In the genomic region with DNA sequence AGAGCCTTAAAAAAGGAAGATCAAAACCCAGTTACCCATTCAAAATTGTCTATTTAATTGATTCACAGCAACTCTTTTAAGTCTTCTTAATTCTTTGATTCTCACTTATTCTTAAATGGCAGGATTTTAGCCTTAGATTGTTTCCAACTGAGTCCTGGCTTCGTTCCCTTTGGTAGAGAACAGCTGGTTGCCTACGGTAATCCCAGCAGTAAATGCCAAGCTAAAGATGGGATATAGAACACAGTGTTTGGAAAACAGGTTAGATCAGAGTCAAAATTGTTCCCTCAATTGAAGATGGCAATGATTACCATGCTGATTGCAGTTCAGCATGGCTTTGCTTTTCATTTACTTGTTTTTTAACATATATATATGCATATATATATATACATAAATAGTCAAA, we compare ENCODE assay signal across 17 cellular contexts.
DNase-seq lines count a peak whose midpoint lies in the region; TF ChIP-seq lines count a peak whose summit lies in the region.
"Had no signal": no experiment of that assay in that cellular context is flagged by ENCODE, and none has a peak within 500 bp of the region (broad histone marks: within the 10 kb centered on the region; RNA-seq: fewer than 3 reads in every experiment).

No MANE protein-coding gene starts in this region.

- H3K4me3 Mint-ChIP-seq in Calu3 (ENCODE audit: low read depth, unreplicated experiment) (no peak overlapping the region), chondrocyte (ENCODE audit: unreplicated experiment) (no peak overlapping the region), neural crest cell (no peak overlapping the region), CD14-positive monocyte (no peak overlapping the region)
- H3K4me3 Mint-ChIP-seq: activated B cell treated with CpG ODN at 0.5 μM for 24 hours; activated CD8-positive, alpha-beta T cell treated with anti-CD3 and anti-CD28 coated beads, Interleukin-2, amount 10 ng/mL, durations not matched to agents 7 days and 5 days; effector memory CD8-positive, alpha-beta T cell; natural killer cell treated with Interleukin-12 subunit alpha and Interleukin-12 subunit beta and Interleukin-15 and Interleukin-18, amount 100 ng/mL, for 72 hours; T-helper 1 cell treated with Interleukin-12 subunit alpha and Interleukin-12 subunit beta and Interleukin-4 antibody, amounts not matched to agents 30 μg/mL and 1 μg/mL, for 36 hours had no signal

- H3K4me1 Mint-ChIP-seq in Calu3 (ENCODE audit: low read depth, unreplicated experiment) (peaks cover 8% of the 10 kb centered on the region), chondrocyte (ENCODE audit: low read depth) (peaks cover 16% of the 10 kb centered on the region), neural crest cell (peaks cover 11% of the 10 kb centered on the region), CD14-positive monocyte (no peaks in the 10 kb centered on the region)
- H3K4me1 Mint-ChIP-seq: activated B cell treated with CpG ODN at 0.5 μM for 24 hours had no signal

- intact Hi-C loops in Calu3 (cut with micrococcal nuclease; ENCODE audit: unreplicated experiment) (no loop called here), CD14-positive monocyte (cut with micrococcal nuclease) (no loop called here)

- H3K36me3 Mint-ChIP-seq in Calu3 (ENCODE audit: insufficient read depth, unreplicated experiment) (no peaks in the 10 kb centered on the region), chondrocyte (ENCODE audit: low read depth) (no peaks in the 10 kb centered on the region), neural crest cell (ENCODE audit: low read depth) (no peaks in the 10 kb centered on the region), CD14-positive monocyte (no peaks in the 10 kb centered on the region)
- H3K36me3 Mint-ChIP-seq: natural killer cell treated with Interleukin-12 subunit alpha and Interleukin-12 subunit beta and Interleukin-15 and Interleukin-18, amount 100 ng/mL, for 72 hours had no signal

- no TSS peak for BruUV-seq in Calu3 (replicated peaks; lab: Mats Ljungman, UMichigan)

- no peak for TF ChIP-seq CTCF in Calu3 (IDR thresholded peaks at IDR 0.05; ENCODE audit: unreplicated experiment)
- TF ChIP-seq CTCF in chondrocyte (IDR thresholded peaks at IDR 0.05), result no peak
- no peak for TF ChIP-seq CTCF in neural crest cell (conservative IDR thresholded peaks at IDR 0.05)
- TF ChIP-seq CTCF in GM10266 (IDR thresholded peaks at IDR 0.05; ENCODE audit: control insufficient read depth, insufficient read depth, low read depth, missing control alignments), result no peak
- no peak for TF ChIP-seq CTCF in CD14-positive monocyte (IDR thresholded peaks at IDR 0.05)

- peaks cover under 1% of the 10 kb centered on the region for H3K9me3 Mint-ChIP-seq in Calu3 (ENCODE audit: low read depth, unreplicated experiment)
- peaks cover 6% of the 10 kb centered on the region for H3K9me3 Mint-ChIP-seq in chondrocyte (ENCODE audit: low read depth)
- H3K9me3 Mint-ChIP-seq in neural crest cell, result peaks cover 15% of the 10 kb centered on the region
- H3K9me3 Mint-ChIP-seq in CD14-positive monocyte, result peaks cover 0 to 3% (median 2%) of the 10 kb centered on the region in 7 donors
- H3K9me3 Mint-ChIP-seq: activated B cell treated with CpG ODN at 0.5 μM for 24 hours; T-helper 1 cell treated with Interleukin-12 subunit alpha and Interleukin-12 subunit beta and Interleukin-4 antibody, amounts not matched to agents 30 μg/mL and 1 μg/mL, for 36 hours had no signal

- DNase-seq in Calu3 (no peak), M059J (ENCODE audit: low read depth) (peak; percentile 32), chondrocyte (ENCODE audit: low spot score) (no peak), neural crest cell (ENCODE audit: low read depth, low spot score) (no peak), GOT3 (lab: John Stamatoyannopoulos, UW) (no peak), SHP77 treated with DMSO at 0.1 percent for 48 hours (lab: John Stamatoyannopoulos, UW) (no peak), GM10266 (ENCODE audit: extremely low spot score) (no peak), CD14-positive monocyte (ENCODE audit: low spot score) (no peak)
- DNase-seq: activated B cell treated with CpG ODN at 0.5 μM for 24 hours; activated CD8-positive, alpha-beta T cell treated with anti-CD3 and anti-CD28 coated beads, Interleukin-2, amount 10 ng/mL, durations not matched to agents 7 days and 5 days; caudate nucleus; effector memory CD8-positive, alpha-beta T cell; left ventricle myocardium superior; NCI-H2029 treated with DMSO at 0.1 percent for 48 hours; uterus had no signal

- H3K27ac Mint-ChIP-seq in Calu3 (ENCODE audit: unreplicated experiment) (peak overlapping the region; percentile 15), chondrocyte (ENCODE audit: unreplicated experiment) (peak overlapping the region; percentile 61), neural crest cell (ENCODE audit: unreplicated experiment) (peak overlapping the region; percentile 60), CD14-positive monocyte (no peak overlapping the region)
- H3K27ac Mint-ChIP-seq: activated B cell treated with CpG ODN at 0.5 μM for 24 hours; activated CD8-positive, alpha-beta T cell treated with anti-CD3 and anti-CD28 coated beads, Interleukin-2, amount 10 ng/mL, durations not matched to agents 7 days and 5 days; effector memory CD8-positive, alpha-beta T cell; natural killer cell treated with Interleukin-12 subunit alpha and Interleukin-12 subunit beta and Interleukin-15 and Interleukin-18, amount 100 ng/mL, for 72 hours; T-helper 1 cell treated with Interleukin-12 subunit alpha and Interleukin-12 subunit beta and Interleukin-4 antibody, amounts not matched to agents 30 μg/mL and 1 μg/mL, for 36 hours had no signal

- CTCF ChIA-PET in Calu3 (lab: Charles Lee), result no interaction called here

- no peaks in the 10 kb centered on the region for H3K27me3 Mint-ChIP-seq in Calu3 (ENCODE audit: unreplicated experiment)
- H3K27me3 Mint-ChIP-seq in chondrocyte (ENCODE audit: low read depth), result no peaks in the 10 kb centered on the region
- H3K27me3 Mint-ChIP-seq in neural crest cell (ENCODE audit: low read depth), result no peaks in the 10 kb centered on the region
- no peaks in the 10 kb centered on the region for H3K27me3 Mint-ChIP-seq in CD14-positive monocyte (ENCODE audit: low read depth in 3 of 3)
- H3K27me3 Mint-ChIP-seq: effector memory CD8-positive, alpha-beta T cell; natural killer cell treated with Interleukin-12 subunit alpha and Interleukin-12 subunit beta and Interleukin-15 and Interleukin-18, amount 100 ng/mL, for 72 hours had no signal

Comparison
In these comparisons a context has a peak if more than half of its experiments do, and no peak if none do; other contexts are left out.
1. H3K27ac Mint-ChIP-seq: peak in Calu3 (single experiment), chondrocyte (single experiment) and neural crest cell (single experiment); none in CD14-positive monocyte (0 of 7).